In the genomic region with DNA sequence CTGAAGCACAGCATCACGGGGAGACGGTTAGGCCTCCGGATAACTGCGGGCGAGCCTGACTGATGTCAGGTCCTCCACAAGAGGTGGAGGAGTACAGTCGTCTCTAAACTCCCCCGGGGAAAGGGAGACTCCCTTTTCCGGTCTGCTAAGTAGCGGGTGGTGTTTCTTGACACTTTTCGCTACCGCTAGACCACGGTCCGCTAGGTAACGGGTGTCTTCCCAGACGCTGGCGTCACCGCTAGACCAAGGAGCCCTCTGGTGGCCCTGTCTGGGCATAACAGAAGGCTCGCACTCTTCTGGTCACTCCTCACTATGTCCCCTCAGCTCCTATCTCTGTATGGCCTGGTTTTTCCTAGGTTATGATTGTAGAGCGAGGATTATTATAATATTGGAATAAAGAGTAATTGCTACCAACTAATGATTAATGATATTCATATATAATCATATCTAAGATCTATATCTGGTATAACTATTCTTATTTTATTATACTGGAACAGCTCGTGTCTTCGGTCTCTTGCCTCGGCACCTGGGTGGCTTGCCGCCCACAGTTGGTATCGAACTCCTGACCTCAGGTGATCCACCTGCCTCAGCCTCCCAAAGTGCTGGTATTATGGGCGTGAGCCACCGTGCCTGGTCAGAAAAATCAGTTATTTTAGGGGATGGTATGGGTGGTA, we compare ENCODE assay signal across 9 cellular contexts. TPM values are rescaled to one million over a fixed set of nuclear protein-coding genes. Genes with fewer than 3 reads are reported as not detected.
A peak's percentile ranks its signal among the peaks of the same experiment; 100 is the strongest.
DNase-seq lines count a peak whose midpoint lies in the region; ATAC-seq and TF ChIP-seq lines count a peak whose summit lies in the region.
"Not testable (repeated sequence)": the region's sequence is repeated elsewhere in the genome, so short reads cannot be mapped to it uniquely, and the experiment has no call there.
"Had no signal": no experiment of that assay in that cellular context is flagged by ENCODE, and none has a peak within 500 bp of the region (broad histone marks: within the 10 kb centered on the region; RNA-seq: fewer than 3 reads in every experiment).

No MANE protein-coding gene starts in this region.

- CTCF ChIA-PET in OCI-LY7 (lab: Charles Lee; ENCODE audit: unreplicated experiment), result interaction anchor here (1.4 kb wide), 1 partner anchor 30 kb away, joined by 3 read pairs; no protein-coding TSS in a partner anchor

- peaks cover 15% of the 10 kb centered on the region for H3K27me3 Mint-ChIP-seq in GM23338 (ENCODE audit: insufficient read depth, low read depth, poor library complexity)
- not testable (repeated sequence) for H3K27me3 Mint-ChIP-seq in naive thymus-derived CD8-positive, alpha-beta T cell

- intact Hi-C loops in OCI-LY7 (cut with micrococcal nuclease; ENCODE audit: unreplicated experiment), result not testable (repeated sequence)

- not testable (repeated sequence) for H3K4me2 ChIP-seq in GM23338
- peak overlapping the region; percentile 60 for H3K4me2 ChIP-seq in OCI-LY7 (ENCODE audit: low read length)

- not testable (repeated sequence) for H2AFZ ChIP-seq in GM23338
- H2AFZ ChIP-seq in OCI-LY7 (ENCODE audit: low read length), result peak overlapping the region; percentile 67; the same call in 1 of the 2 replicates

- DNase-seq in BE2C (peak; percentile 58), GM23338 (ENCODE audit: low spot score) (peak; percentile 62), OCI-LY7 (ENCODE audit: low spot score) (peak; percentile 80), astrocyte of the spinal cord (ENCODE audit: low read depth, low spot score) (peak; percentile 12), globus pallidus (ENCODE audit: low spot score) (peak; percentile 22)
- DNase-seq in activated CD4-positive, alpha-beta T cell treated with anti-CD3 and anti-CD28 coated beads, Interleukin-2, amount 50 U/mL, for 24 hours (ENCODE audit: low read depth in 1 of 2, low spot score in 1 of 2), result peak; percentile 33
- DNase-seq in naive thymus-derived CD8-positive, alpha-beta T cell, result peak in 6 of 10 donors; percentile 32 to 79 (median 50)
- peak; percentile 51 to 53 for DNase-seq in stimulated activated CD4-positive, alpha-beta T cell treated with anti-CD3 and anti-CD28 coated beads, Interleukin-4, amount 100 ng/mL, for 4 hours

- H3K9me2 ChIP-seq in GM23338 (ENCODE audit: insufficient read depth); OCI-LY7 (ENCODE audit: insufficient read depth, low read length): not testable (repeated sequence)

- TF ChIP-seq CTCF in BE2C (IDR thresholded peaks at IDR 0.05; ENCODE audit: low read depth, low read length), result peak; percentile 36
- TF ChIP-seq CTCF in GM23338 (conservative IDR thresholded peaks at IDR 0.05; ENCODE audit: low read depth in 2 of 2), result peak; percentile 40 to 60; a peak in 3 of 4 replicates
- TF ChIP-seq CTCF in OCI-LY7 (conservative IDR thresholded peaks at IDR 0.05; ENCODE audit: low read length), result peak; percentile 67; the same call in 1 of the 2 replicates
- TF ChIP-seq CTCF in astrocyte of the spinal cord (IDR thresholded peaks at IDR 0.05; ENCODE audit: low read depth, low read length), result peak; percentile 43

- not testable (repeated sequence) for H3K9me3 ChIP-seq in BE2C; OCI-LY7 (ENCODE audit: low read length)

- H3K36me3 ChIP-seq in BE2C; GM23338 (ENCODE audit: insufficient read depth); OCI-LY7 (ENCODE audit: insufficient read depth, low read length): not testable (repeated sequence)

- not testable (repeated sequence) for H3K4me1 ChIP-seq in BE2C; GM23338 (ENCODE audit: insufficient read depth)
- H3K4me1 ChIP-seq in OCI-LY7 (ENCODE audit: insufficient read depth, low read length, poor library complexity, severe bottlenecking), result peaks cover 22% of the 10 kb centered on the region

- ATAC-seq in GM23338; naive thymus-derived CD8-positive, alpha-beta T cell: not testable (repeated sequence)

- not testable (repeated sequence) for H3K4me3 ChIP-seq in BE2C (ENCODE audit: low read depth, low read length); GM23338; astrocyte of the spinal cord (ENCODE audit: low read depth, low read length)
- H3K4me3 ChIP-seq in OCI-LY7 (ENCODE audit: low read depth, low read length, poor library complexity, severe bottlenecking), result peak overlapping the region; percentile 47

- not testable (repeated sequence) for H3K36me3 Mint-ChIP-seq in GM23338 (ENCODE audit: low read depth); naive thymus-derived CD8-positive, alpha-beta T cell

- not testable (repeated sequence) for H3K4me1 Mint-ChIP-seq in GM23338
- peaks cover 5 to 33% (median 19%) of the 10 kb centered on the region in 4 donors for H3K4me1 Mint-ChIP-seq in naive thymus-derived CD8-positive, alpha-beta T cell

- H3F3A ChIP-seq in GM23338 (replicated peaks; ENCODE audit: low read depth), result not testable (repeated sequence)

- POLR2A ChIA-PET in OCI-LY7 (lab: Charles Lee), result interaction anchor here (0.6 to 2.7 kb wide), 4 partner anchors 20 to 46 kb away, joined by 3 to 7 read pairs (median 4); a partner anchor contains a TSS
- POLR2A ChIA-PET in naive thymus-derived CD8-positive, alpha-beta T cell (lab: Charles Lee), result interaction anchor here (0.6 to 3.0 kb wide), 6 partner anchors 8 to 146 kb away, joined by 3 to 44 read pairs (median 12); a partner anchor contains a TSS

- H3K4me3 Mint-ChIP-seq in GM23338, result not testable (repeated sequence)
- peak overlapping the region in 8 of 10 donors; percentile 45 to 86 (median 68) for H3K4me3 Mint-ChIP-seq in naive thymus-derived CD8-positive, alpha-beta T cell

- H3K27ac Mint-ChIP-seq in GM23338, result not testable (repeated sequence)
- peak overlapping the region in 4 of 10 donors; percentile 19 to 77 (median 62) for H3K27ac Mint-ChIP-seq in naive thymus-derived CD8-positive, alpha-beta T cell

- H3K9me3 Mint-ChIP-seq in GM23338; naive thymus-derived CD8-positive, alpha-beta T cell: not testable (repeated sequence)

- not testable (repeated sequence) for H3K79me2 ChIP-seq in GM23338 (replicated peaks; ENCODE audit: insufficient read depth); OCI-LY7 (ENCODE audit: insufficient read depth, low read depth, low read length)

- not testable (repeated sequence) for H3K27me3 ChIP-seq in BE2C; GM23338 (ENCODE audit: insufficient read depth)

- in situ Hi-C loops in astrocyte of the spinal cord (cut with HindIII; ENCODE audit: low sequenced_read_pairs), result not testable (repeated sequence)

- not testable (repeated sequence) for BruUV-seq in OCI-LY7 (replicated peaks; lab: Mats Ljungman, UMichigan)

- not testable (repeated sequence) for H4K20me1 ChIP-seq in GM23338 (replicated peaks; ENCODE audit: insufficient read depth); OCI-LY7 (ENCODE audit: insufficient read depth, low read length)

- not testable (repeated sequence) for H3K27ac ChIP-seq in GM23338 (ENCODE audit: low read depth)
- H3K27ac ChIP-seq in OCI-LY7 (ENCODE audit: low read depth, low read length, poor library complexity, severe bottlenecking), result peak overlapping the region; percentile 42

TF ChIP-seq in GM23338, 12 proteins besides CTCF, POLR2A, EP300 and RAD21:
- peak; percentile 67 for TF ChIP-seq CREB1 (CRISPR knock-in tag; IDR thresholded peaks at IDR 0.05; ENCODE audit: low read depth)

RNA-seq across cellular contexts. Expression of a gene that starts 1.8 kb away (rescaled TPM):
- 42.2 TPM for polyA plus RNA-seq in BE2C (2012; ENCODE audit: insufficient read depth, insufficient read length, low read depth)
- total RNA-seq in GM23338 (2014; rRNA removed; shearing (Covaris generic)), result 8.3 and 17.3 TPM in 2 replicates
- polyA plus RNA-seq in GM23338 (2016; fragmentation: Nextera tagmentation; extraction: Ambion mirVana), result 3.7 and 4.6 TPM in 2 replicates
- 19.4 and 23.2 TPM in 2 replicates for total RNA-seq in OCI-LY7 (2014; rRNA removed; shearing (Covaris generic))
- 54.7 and 68.1 TPM in 2 replicates for total RNA-seq in OCI-LY7 (2022)
- total RNA-seq in naive thymus-derived CD8-positive, alpha-beta T cell, result 10 to 100 TPM; 47.6 to 51.6 TPM
- 1 to 10 TPM; 1.5 to 6.8 (median 2.7) TPM for polyA plus RNA-seq in naive thymus-derived CD8-positive, alpha-beta T cell

RNA-seq across cellular contexts. Expression of a gene that starts 30.8 kb away (rescaled TPM):
- polyA plus RNA-seq in BE2C (2012; ENCODE audit: insufficient read depth, insufficient read length, low read depth), result 58.2 TPM
- 42.5 and 49.5 TPM in 2 replicates for total RNA-seq in GM23338 (2014; rRNA removed; shearing (Covaris generic))
- 25.7 and 27.6 TPM in 2 replicates for polyA plus RNA-seq in GM23338 (2016; fragmentation: Nextera tagmentation; extraction: Ambion mirVana)
- total RNA-seq in OCI-LY7 (2014; rRNA removed; shearing (Covaris generic)), result 73.7 and 90.9 TPM in 2 replicates
- 65.4 and 69.1 TPM in 2 replicates for total RNA-seq in OCI-LY7 (2022)
- total RNA-seq in naive thymus-derived CD8-positive, alpha-beta T cell, result 10 to 100 TPM; 73.1 to 80.8 TPM
- 10 to 100 TPM; 16.4 to 23.5 (median 17.4) TPM for polyA plus RNA-seq in naive thymus-derived CD8-positive, alpha-beta T cell

RNA-seq across cellular contexts. Expression of a gene that starts 44.0 kb away (rescaled TPM):
- polyA plus RNA-seq in BE2C (2012; ENCODE audit: insufficient read depth, insufficient read length, low read depth), result 4.8 TPM
- 0.24 and 1.5 TPM in 2 replicates for total RNA-seq in GM23338 (2014; rRNA removed; shearing (Covaris generic))
- 0.19 TPM in 1 of 2 replicates, not detected in the other for polyA plus RNA-seq in GM23338 (2016; fragmentation: Nextera tagmentation; extraction: Ambion mirVana)
- total RNA-seq in OCI-LY7 (2014; rRNA removed; shearing (Covaris generic)), result not detected in 2 replicates
- 1.1 TPM in 2 replicates for total RNA-seq in OCI-LY7 (2022)
- total RNA-seq in naive thymus-derived CD8-positive, alpha-beta T cell, result not detected
- polyA plus RNA-seq in naive thymus-derived CD8-positive, alpha-beta T cell, result not detected
- total RNA-seq: aorta had no signal
- polyA plus RNA-seq: aorta had no signal

RNA-seq across cellular contexts. Expression of a gene that starts 46.0 kb away (rescaled TPM):
- 71.9 TPM for polyA plus RNA-seq in BE2C (2012; ENCODE audit: insufficient read depth, insufficient read length, low read depth)
- 38.9 and 55.4 TPM in 2 replicates for total RNA-seq in GM23338 (2014; rRNA removed; shearing (Covaris generic))
- polyA plus RNA-seq in GM23338 (2016; fragmentation: Nextera tagmentation; extraction: Ambion mirVana), result 65.4 and 69.5 TPM in 2 replicates
- total RNA-seq in OCI-LY7 (2014; rRNA removed; shearing (Covaris generic)), result 104 and 118 TPM in 2 replicates
- total RNA-seq in OCI-LY7 (2022), result 127 and 129 TPM in 2 replicates
- 10 to 100 TPM; 19.8 to 21.2 TPM for total RNA-seq in naive thymus-derived CD8-positive, alpha-beta T cell
- polyA plus RNA-seq in naive thymus-derived CD8-positive, alpha-beta T cell, result 10 to 100 TPM; 36.3 to 40.7 (median 38.6) TPM

Comparison
In these comparisons a context has a peak if more than half of its experiments do, and no peak if none do; other contexts are left out.
1. DNase-seq: peak in every context shown above with its lines; median percentile 80 in OCI-LY7; 62 in GM23338; 58 in BE2C; 52 in stimulated activated CD4-positive, alpha-beta T cell treated with anti-CD3 and anti-CD28 coated beads, Interleukin-4, amount 100 ng/mL, for 4 hours; 50 in naive thymus-derived CD8-positive, alpha-beta T cell; 33 in activated CD4-positive, alpha-beta T cell treated with anti-CD3 and anti-CD28 coated beads, Interleukin-2, amount 50 U/mL, for 24 hours; 22 in globus pallidus; 12 in astrocyte of the spinal cord.